ENCODE assay signal across 1 cellular context in the genomic region with DNA sequence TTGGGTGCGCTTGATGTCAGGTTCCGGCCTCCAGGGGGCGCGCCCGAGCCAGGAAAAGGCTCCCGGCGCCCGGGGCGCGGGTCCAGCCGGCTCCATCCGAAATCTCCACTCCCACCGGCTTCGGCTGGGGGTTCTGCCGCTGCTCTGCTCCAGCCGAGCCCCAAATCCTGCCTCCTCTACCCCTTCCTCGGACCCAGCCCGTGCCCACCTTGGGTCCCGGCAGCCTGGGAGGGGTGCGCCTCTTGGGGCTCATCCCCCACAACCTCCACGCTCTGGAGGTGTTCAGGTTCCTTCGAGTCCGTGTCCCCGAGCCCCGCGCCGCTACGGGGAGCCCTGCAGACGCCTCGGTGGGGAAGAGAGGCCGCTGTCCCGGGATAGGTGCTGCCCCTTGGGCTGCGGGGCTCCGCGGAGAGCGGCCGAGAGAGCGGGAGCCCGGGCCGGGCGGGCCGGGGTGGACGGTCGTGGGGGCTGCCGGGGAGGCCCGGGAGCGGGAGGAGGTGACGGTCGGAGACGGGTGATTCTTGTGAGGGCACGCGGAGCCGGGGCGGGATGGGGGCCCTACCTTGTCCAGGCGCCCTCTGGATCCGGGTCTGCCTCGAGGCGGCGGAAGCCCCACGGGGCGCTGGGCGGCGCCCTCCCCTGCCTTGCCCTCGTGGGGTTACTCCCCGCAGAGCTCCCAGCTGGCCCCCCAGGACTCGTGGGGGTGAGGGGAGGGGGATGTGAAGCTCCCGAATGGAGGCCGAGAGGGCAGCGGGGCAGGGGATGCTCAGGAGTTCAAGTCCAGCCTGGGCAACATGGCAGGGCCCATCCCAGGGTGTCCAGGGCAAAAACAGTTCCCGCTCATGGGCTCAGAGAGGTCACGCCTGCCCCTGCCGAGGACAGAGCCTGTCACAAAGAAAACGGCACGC.
TF ChIP-seq lines count a peak whose summit lies in the region.

No MANE protein-coding gene starts in this region.

TF ChIP-seq in HEK293, 187 proteins besides CTCF, POLR2A, EP300 and RAD21 (continued from another document):
- TF ChIP-seq, protein P1, sequence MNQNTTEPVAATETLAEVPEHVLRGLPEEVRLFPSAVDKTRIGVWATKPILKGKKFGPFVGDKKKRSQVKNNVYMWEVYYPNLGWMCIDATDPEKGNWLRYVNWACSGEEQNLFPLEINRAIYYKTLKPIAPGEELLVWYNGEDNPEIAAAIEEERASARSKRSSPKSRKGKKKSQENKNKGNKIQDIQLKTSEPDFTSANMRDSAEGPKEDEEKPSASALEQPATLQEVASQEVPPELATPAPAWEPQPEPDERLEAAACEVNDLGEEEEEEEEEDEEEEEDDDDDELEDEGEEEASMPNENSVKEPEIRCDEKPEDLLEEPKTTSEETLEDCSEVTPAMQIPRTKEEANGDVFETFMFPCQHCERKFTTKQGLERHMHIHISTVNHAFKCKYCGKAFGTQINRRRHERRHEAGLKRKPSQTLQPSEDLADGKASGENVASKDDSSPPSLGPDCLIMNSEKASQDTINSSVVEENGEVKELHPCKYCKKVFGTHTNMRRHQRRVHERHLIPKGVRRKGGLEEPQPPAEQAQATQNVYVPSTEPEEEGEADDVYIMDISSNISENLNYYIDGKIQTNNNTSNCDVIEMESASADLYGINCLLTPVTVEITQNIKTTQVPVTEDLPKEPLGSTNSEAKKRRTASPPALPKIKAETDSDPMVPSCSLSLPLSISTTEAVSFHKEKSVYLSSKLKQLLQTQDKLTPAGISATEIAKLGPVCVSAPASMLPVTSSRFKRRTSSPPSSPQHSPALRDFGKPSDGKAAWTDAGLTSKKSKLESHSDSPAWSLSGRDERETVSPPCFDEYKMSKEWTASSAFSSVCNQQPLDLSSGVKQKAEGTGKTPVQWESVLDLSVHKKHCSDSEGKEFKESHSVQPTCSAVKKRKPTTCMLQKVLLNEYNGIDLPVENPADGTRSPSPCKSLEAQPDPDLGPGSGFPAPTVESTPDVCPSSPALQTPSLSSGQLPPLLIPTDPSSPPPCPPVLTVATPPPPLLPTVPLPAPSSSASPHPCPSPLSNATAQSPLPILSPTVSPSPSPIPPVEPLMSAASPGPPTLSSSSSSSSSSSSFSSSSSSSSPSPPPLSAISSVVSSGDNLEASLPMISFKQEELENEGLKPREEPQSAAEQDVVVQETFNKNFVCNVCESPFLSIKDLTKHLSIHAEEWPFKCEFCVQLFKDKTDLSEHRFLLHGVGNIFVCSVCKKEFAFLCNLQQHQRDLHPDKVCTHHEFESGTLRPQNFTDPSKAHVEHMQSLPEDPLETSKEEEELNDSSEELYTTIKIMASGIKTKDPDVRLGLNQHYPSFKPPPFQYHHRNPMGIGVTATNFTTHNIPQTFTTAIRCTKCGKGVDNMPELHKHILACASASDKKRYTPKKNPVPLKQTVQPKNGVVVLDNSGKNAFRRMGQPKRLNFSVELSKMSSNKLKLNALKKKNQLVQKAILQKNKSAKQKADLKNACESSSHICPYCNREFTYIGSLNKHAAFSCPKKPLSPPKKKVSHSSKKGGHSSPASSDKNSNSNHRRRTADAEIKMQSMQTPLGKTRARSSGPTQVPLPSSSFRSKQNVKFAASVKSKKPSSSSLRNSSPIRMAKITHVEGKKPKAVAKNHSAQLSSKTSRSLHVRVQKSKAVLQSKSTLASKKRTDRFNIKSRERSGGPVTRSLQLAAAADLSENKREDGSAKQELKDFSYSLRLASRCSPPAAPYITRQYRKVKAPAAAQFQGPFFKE (tag by site-specific recombination; IDR thresholded peaks at IDR 0.05; ENCODE audit: borderline replicate concordance), result no peak
- no peak for TF ChIP-seq ZNF558 (tag by site-specific recombination; IDR thresholded peaks at IDR 0.05)
- no peak for TF ChIP-seq ZNF670 (tag by site-specific recombination; IDR thresholded peaks at IDR 0.05; ENCODE audit: low read depth)
- TF ChIP-seq ZBTB26 (tag by site-specific recombination; optimal IDR thresholded peaks at IDR 0.05), result peak; percentile 25
- 0 out of 2 replicates have a peak, but pooled peaks have one; percentile 26 for TF ChIP-seq ZBTB8A (tag by site-specific recombination; IDR thresholded peaks at IDR 0.05)
- peak; percentile 34; the same call in 1 of the 2 replicates for TF ChIP-seq ZBTB17 (tag by site-specific recombination; IDR thresholded peaks at IDR 0.05)
- no peak for TF ChIP-seq OVOL3 (tag by site-specific recombination; IDR thresholded peaks at IDR 0.05)
- no peak for TF ChIP-seq GLI4 (tag by site-specific recombination; IDR thresholded peaks at IDR 0.05)
- no peak for TF ChIP-seq ZNF792 (tag by site-specific recombination; IDR thresholded peaks at IDR 0.05)
- no peak for TF ChIP-seq ZNF610 (tag by site-specific recombination; IDR thresholded peaks at IDR 0.05; ENCODE audit: borderline replicate concordance)
- TF ChIP-seq ZBTB44 (tag by site-specific recombination; IDR thresholded peaks at IDR 0.05), result no peak
- 0 out of 2 replicates have a peak, but pooled peaks have one; percentile 25 for TF ChIP-seq ZNF692 (tag by site-specific recombination; IDR thresholded peaks at IDR 0.05)
- TF ChIP-seq ZNF654 (tag by site-specific recombination; IDR thresholded peaks at IDR 0.05; ENCODE audit: low read depth), result peak; percentile 58
- TF ChIP-seq, protein P2, sequence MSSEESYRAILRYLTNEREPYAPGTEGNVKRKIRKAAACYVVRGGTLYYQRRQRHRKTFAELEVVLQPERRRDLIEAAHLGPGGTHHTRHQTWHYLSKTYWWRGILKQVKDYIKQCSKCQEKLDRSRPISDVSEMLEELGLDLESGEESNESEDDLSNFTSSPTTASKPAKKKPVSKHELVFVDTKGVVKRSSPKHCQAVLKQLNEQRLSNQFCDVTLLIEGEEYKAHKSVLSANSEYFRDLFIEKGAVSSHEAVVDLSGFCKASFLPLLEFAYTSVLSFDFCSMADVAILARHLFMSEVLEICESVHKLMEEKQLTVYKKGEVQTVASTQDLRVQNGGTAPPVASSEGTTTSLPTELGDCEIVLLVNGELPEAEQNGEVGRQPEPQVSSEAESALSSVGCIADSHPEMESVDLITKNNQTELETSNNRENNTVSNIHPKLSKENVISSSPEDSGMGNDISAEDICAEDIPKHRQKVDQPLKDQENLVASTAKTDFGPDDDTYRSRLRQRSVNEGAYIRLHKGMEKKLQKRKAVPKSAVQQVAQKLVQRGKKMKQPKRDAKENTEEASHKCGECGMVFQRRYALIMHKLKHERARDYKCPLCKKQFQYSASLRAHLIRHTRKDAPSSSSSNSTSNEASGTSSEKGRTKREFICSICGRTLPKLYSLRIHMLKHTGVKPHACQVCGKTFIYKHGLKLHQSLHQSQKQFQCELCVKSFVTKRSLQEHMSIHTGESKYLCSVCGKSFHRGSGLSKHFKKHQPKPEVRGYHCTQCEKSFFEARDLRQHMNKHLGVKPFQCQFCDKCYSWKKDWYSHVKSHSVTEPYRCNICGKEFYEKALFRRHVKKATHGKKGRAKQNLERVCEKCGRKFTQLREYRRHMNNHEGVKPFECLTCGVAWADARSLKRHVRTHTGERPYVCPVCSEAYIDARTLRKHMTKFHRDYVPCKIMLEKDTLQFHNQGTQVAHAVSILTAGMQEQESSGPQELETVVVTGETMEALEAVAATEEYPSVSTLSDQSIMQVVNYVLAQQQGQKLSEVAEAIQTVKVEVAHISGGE (tag by site-specific recombination; conservative IDR thresholded peaks at IDR 0.05; ENCODE audit: low read depth), result no peak
- TF ChIP-seq GLI2 (tag by site-specific recombination; IDR thresholded peaks at IDR 0.05; ENCODE audit: borderline replicate concordance, low read depth), result no peak
- TF ChIP-seq ZNF600 (tag by site-specific recombination; IDR thresholded peaks at IDR 0.05), result 0 out of 2 replicates have a peak, but pooled peaks have one; percentile 24
- TF ChIP-seq ZNF169 (tag by site-specific recombination; IDR thresholded peaks at IDR 0.05), result no peak
- TF ChIP-seq, protein P3, sequence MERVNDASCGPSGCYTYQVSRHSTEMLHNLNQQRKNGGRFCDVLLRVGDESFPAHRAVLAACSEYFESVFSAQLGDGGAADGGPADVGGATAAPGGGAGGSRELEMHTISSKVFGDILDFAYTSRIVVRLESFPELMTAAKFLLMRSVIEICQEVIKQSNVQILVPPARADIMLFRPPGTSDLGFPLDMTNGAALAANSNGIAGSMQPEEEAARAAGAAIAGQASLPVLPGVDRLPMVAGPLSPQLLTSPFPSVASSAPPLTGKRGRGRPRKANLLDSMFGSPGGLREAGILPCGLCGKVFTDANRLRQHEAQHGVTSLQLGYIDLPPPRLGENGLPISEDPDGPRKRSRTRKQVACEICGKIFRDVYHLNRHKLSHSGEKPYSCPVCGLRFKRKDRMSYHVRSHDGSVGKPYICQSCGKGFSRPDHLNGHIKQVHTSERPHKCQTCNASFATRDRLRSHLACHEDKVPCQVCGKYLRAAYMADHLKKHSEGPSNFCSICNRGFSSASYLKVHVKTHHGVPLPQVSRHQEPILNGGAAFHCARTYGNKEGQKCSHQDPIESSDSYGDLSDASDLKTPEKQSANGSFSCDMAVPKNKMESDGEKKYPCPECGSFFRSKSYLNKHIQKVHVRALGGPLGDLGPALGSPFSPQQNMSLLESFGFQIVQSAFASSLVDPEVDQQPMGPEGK (tag by site-specific recombination; IDR thresholded peaks at IDR 0.05), result peak; percentile 62
- TF ChIP-seq ZNF341 (tag by site-specific recombination; IDR thresholded peaks at IDR 0.05; ENCODE audit: low read depth), result peak; percentile 34; the same call in 1 of the 2 replicates
- TF ChIP-seq, protein P4, sequence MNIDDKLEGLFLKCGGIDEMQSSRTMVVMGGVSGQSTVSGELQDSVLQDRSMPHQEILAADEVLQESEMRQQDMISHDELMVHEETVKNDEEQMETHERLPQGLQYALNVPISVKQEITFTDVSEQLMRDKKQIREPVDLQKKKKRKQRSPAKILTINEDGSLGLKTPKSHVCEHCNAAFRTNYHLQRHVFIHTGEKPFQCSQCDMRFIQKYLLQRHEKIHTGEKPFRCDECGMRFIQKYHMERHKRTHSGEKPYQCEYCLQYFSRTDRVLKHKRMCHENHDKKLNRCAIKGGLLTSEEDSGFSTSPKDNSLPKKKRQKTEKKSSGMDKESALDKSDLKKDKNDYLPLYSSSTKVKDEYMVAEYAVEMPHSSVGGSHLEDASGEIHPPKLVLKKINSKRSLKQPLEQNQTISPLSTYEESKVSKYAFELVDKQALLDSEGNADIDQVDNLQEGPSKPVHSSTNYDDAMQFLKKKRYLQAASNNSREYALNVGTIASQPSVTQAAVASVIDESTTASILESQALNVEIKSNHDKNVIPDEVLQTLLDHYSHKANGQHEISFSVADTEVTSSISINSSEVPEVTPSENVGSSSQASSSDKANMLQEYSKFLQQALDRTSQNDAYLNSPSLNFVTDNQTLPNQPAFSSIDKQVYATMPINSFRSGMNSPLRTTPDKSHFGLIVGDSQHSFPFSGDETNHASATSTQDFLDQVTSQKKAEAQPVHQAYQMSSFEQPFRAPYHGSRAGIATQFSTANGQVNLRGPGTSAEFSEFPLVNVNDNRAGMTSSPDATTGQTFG (tag by site-specific recombination; IDR thresholded peaks at IDR 0.05; ENCODE audit: borderline replicate concordance), result no peak
- TF ChIP-seq GLIS1 (tag by site-specific recombination; IDR thresholded peaks at IDR 0.05), result no peak
- TF ChIP-seq ZNF274 (IDR thresholded peaks at IDR 0.05; ENCODE audit: low read length), result no peak
- TF ChIP-seq ZNF274 (tag by site-specific recombination; IDR thresholded peaks at IDR 0.05; ENCODE audit: borderline replicate concordance), result no peak
- no peak for TF ChIP-seq ZNF140 (tag by site-specific recombination; IDR thresholded peaks at IDR 0.05)
